3 cellular contexts compared by ENCODE assay signal in the genomic region with DNA sequence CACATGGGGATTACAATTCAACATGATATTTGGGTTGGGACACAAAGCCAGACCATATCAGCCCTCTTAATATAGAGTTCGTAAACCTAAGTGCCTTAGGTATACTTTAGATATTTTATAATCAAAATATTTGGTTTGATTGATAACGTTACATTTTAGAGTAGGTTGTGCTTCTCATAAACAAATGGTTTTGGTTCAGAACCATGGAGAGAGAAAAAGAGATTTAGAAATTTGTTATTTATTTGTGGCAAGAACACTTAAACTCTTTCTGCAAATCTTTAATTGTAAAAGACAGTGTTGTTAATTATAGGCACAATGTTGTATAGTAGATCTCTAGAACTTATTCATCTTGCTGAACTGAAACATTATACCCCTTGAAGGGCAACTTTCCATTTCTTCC.
"Had no signal": no experiment of that assay in that cellular context is flagged by ENCODE, and none has a peak within 500 bp of the region (broad histone marks: within the 10 kb centered on the region; RNA-seq: fewer than 3 reads in every experiment).

No MANE protein-coding gene starts in this region.

- DNase-seq: GDM1, GF-D8 had no signal

- H3K4me3 ChIP-seq: GM12878 had no signal

- ATAC-seq: GM12878 had no signal
